In the genomic region with DNA sequence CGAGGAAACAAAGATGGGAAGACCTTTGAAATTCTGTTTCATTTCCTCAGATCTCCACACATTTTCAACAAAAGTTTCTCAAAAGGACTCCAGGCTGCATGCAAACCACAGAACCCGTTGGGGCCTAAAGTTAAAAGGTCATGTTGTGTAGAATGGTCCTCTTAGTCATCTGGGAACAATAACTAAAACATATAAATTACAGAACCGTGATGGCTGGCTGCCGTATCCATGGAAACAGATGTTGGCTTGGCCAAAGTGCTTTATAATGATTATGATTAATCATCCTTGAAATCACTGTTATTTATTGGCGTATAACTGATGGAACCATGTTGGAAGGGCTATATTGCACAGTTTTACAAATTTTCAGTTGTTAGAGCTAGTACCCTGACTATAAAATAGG, we compare ENCODE assay signal across 22 cellular contexts.
"Had no signal": no experiment of that assay in that cellular context is flagged by ENCODE, and none has a peak within 500 bp of the region (broad histone marks: within the 10 kb centered on the region; RNA-seq: fewer than 3 reads in every experiment).

No MANE protein-coding gene starts in this region.

- H3K27ac Mint-ChIP-seq: activated CD4-positive, alpha-beta T cell treated with anti-CD3 and anti-CD28 coated beads, Interleukin-2, amount 10 ng/mL, durations not matched to agents 24 days and 14 days; activated CD8-positive, alpha-beta T cell treated with anti-CD3 and anti-CD28 coated beads, Interleukin-2, amount 10 ng/mL, durations not matched to agents 7 days and 5 days; activated naive CD4-positive, alpha-beta T cell treated with anti-CD3 and anti-CD28 coated beads for 36 hours; activated naive CD8-positive, alpha-beta T cell treated with anti-CD3 and anti-CD28 coated beads, Interleukin-2, amount 50 U/mL, for 24 hours; activated T-cell treated with anti-CD3 and anti-CD28 coated beads, Interleukin-2, amount 50 U/mL, for 24 hours; natural killer cell had no signal

- H3K27me3 Mint-ChIP-seq: activated naive CD8-positive, alpha-beta T cell treated with anti-CD3 and anti-CD28 coated beads, Interleukin-2, amount 50 U/mL, for 24 hours; activated T-cell treated with anti-CD3 and anti-CD28 coated beads, Interleukin-2, amount 50 U/mL, for 24 hours had no signal

- H3K36me3 ChIP-seq: esophagus muscularis mucosa, heart right ventricle, tibial artery, uterus had no signal

- H3K4me3 ChIP-seq: esophagus muscularis mucosa, heart right ventricle, tibial artery, uterus had no signal

- H3K36me3 Mint-ChIP-seq: natural killer cell had no signal

- H3K27me3 ChIP-seq: esophagus muscularis mucosa, tibial artery, uterus had no signal

- H3K4me1 Mint-ChIP-seq: activated CD4-positive, alpha-beta T cell treated with anti-CD3 and anti-CD28 coated beads, Interleukin-2, amount 10 ng/mL, durations not matched to agents 24 days and 14 days had no signal

- H3K9me3 Mint-ChIP-seq: activated naive CD4-positive, alpha-beta T cell treated with anti-CD3 and anti-CD28 coated beads for 36 hours; activated naive CD8-positive, alpha-beta T cell treated with anti-CD3 and anti-CD28 coated beads, Interleukin-2, amount 50 U/mL, for 24 hours; activated T-cell treated with anti-CD3 and anti-CD28 coated beads, Interleukin-2, amount 50 U/mL, for 24 hours; natural killer cell had no signal

- H3K4me1 ChIP-seq: esophagus muscularis mucosa, heart right ventricle, tibial artery, uterus had no signal

- H3K27ac ChIP-seq: esophagus muscularis mucosa, heart right ventricle, tibial artery, uterus had no signal

- H3K9me3 ChIP-seq: esophagus muscularis mucosa, heart right ventricle, tibial artery, uterus had no signal

- DNase-seq: activated CD4-positive, alpha-beta T cell treated with anti-CD3 and anti-CD28 coated beads, Interleukin-2, amount 10 ng/mL, durations not matched to agents 24 days and 14 days; activated CD8-positive, alpha-beta T cell treated with anti-CD3 and anti-CD28 coated beads, Interleukin-2, amount 10 ng/mL, durations not matched to agents 7 days and 5 days; activated naive CD4-positive, alpha-beta T cell treated with anti-CD3 and anti-CD28 coated beads for 36 hours; activated naive CD8-positive, alpha-beta T cell treated with anti-CD3 and anti-CD28 coated beads, Interleukin-2, amount 50 U/mL, for 24 hours; activated T-cell treated with anti-CD3 and anti-CD28 coated beads, Interleukin-2, amount 50 U/mL, for 24 hours; aorta; cerebellar nuclear complex; cortex of kidney; effector CD8-positive, alpha-beta T cell; heart right ventricle; mesenchymal stem cell; natural killer cell; occipital lobe; posterior cingulate gyrus; stimulated activated CD8-positive, alpha-beta memory T cell treated with anti-CD3 and anti-CD28 coated beads, Interleukin-4, amount 100 ng/mL, for 48 hours; stimulated activated naive CD4-positive, alpha-beta T cell treated with Interleukin-2 at 50 U/mL for 16 hours; substantia nigra; T-helper 1 cell; T-helper 9 cell; tibial artery; uterus had no signal

- H3K4me3 Mint-ChIP-seq: activated CD4-positive, alpha-beta T cell treated with anti-CD3 and anti-CD28 coated beads, Interleukin-2, amount 10 ng/mL, durations not matched to agents 24 days and 14 days; activated CD8-positive, alpha-beta T cell treated with anti-CD3 and anti-CD28 coated beads, Interleukin-2, amount 10 ng/mL, durations not matched to agents 7 days and 5 days; activated naive CD4-positive, alpha-beta T cell treated with anti-CD3 and anti-CD28 coated beads for 36 hours; activated naive CD8-positive, alpha-beta T cell treated with anti-CD3 and anti-CD28 coated beads, Interleukin-2, amount 50 U/mL, for 24 hours; activated T-cell treated with anti-CD3 and anti-CD28 coated beads, Interleukin-2, amount 50 U/mL, for 24 hours; natural killer cell had no signal
